ENCODE assay signal across 15 cellular contexts in the genomic region with DNA sequence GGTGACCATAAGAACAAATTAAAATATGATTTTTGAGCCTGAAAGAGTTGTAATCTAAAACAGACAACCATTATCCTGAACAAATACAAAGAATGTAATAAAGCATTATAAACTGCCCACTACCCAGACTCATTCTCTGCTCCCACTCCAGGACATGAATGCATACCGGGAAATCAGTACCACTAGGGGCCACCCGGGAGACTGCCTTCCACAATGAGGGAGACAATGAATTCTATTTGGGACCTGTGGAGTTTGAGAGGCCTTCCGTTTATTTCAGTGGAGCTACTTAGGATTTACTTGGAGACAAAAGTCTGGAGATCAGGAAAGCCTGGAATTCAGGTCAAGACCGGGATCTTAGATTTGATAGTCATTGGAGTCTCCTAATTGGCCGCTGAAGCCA. TPM values are rescaled to one million over a fixed set of nuclear protein-coding genes. Genes with fewer than 3 reads are reported as not detected.
DNase-seq lines count a peak whose midpoint lies in the region; ATAC-seq, FAIRE-seq and TF ChIP-seq lines count a peak whose summit lies in the region.
"Had no signal": no experiment of that assay in that cellular context is flagged by ENCODE, and none has a peak within 500 bp of the region (broad histone marks: within the 10 kb centered on the region; RNA-seq: fewer than 3 reads in every experiment).

No MANE protein-coding gene starts in this region.

- H3K4me3 Mint-ChIP-seq in GM23338: no peak overlapping the region
- no peak overlapping the region for H3K4me3 Mint-ChIP-seq in immature natural killer cell
- H3K4me3 Mint-ChIP-seq: CD14-positive monocyte; dendritic cell treated with granulocyte-macrophage colony-stimulating factor and Interleukin-4, amounts not matched to agents 40 ng/mL and 50 ng/mL, for 4 days had no signal

- H3F3A ChIP-seq in GM23338 (replicated peaks; ENCODE audit: low read depth): no peaks in the 10 kb centered on the region

- H3K4me3 ChIP-seq in A549 (no peak overlapping the region), GM23338 (no peak overlapping the region), brain microvascular endothelial cell (ENCODE audit: low read depth, low read length) (no peak overlapping the region), iPS-20b (ENCODE audit: low read length) (no peak overlapping the region)

- H3K9me3 Mint-ChIP-seq in GM23338 (no peaks in the 10 kb centered on the region), immature natural killer cell (no peaks in the 10 kb centered on the region)
- H3K9me3 Mint-ChIP-seq: dendritic cell treated with granulocyte-macrophage colony-stimulating factor and Interleukin-4, amounts not matched to agents 40 ng/mL and 50 ng/mL, for 4 days had no signal

- FAIRE-seq in A549 (lab: Jason Lieb, UNC): no peak
- FAIRE-seq: RCC 7860 had no signal

- H3K4me1 ChIP-seq in A549: no peaks in the 10 kb centered on the region
- H3K4me1 ChIP-seq in GM23338 (ENCODE audit: insufficient read depth): peaks cover 28% of the 10 kb centered on the region
- H3K4me1 ChIP-seq in iPS-20b (ENCODE audit: insufficient read depth, low read length): peaks cover 25% of the 10 kb centered on the region; the same call in 1 of the 2 replicates

- no peak overlapping the region for H3K4me2 ChIP-seq in A549
- H3K4me2 ChIP-seq in GM23338: peak overlapping the region; percentile 13; the same call in 1 of the 2 replicates

- TF ChIP-seq POLR2A in A549 (IDR thresholded peaks at IDR 0.05; ENCODE audit: low read length): no peak

- H3K27ac ChIP-seq in A549: no peak overlapping the region
- H3K27ac ChIP-seq in GM23338 (ENCODE audit: low read depth): peak overlapping the region; percentile 15; the same call in 1 of the 2 replicates
- no peak overlapping the region for H3K27ac ChIP-seq in brain microvascular endothelial cell
- no peak overlapping the region for H3K27ac ChIP-seq in iPS-20b (ENCODE audit: low read length)

- TF ChIP-seq EP300 in A549 (IDR thresholded peaks at IDR 0.05): no peak

- H3K9me2 ChIP-seq in GM23338 (ENCODE audit: insufficient read depth): no peaks in the 10 kb centered on the region

- peak in 1 of 2 experiments; percentile 18 for DNase-seq in A549 (ENCODE audit: low read depth in 1 of 2, low spot score in 1 of 2)
- peak; percentile 59 for DNase-seq in GM23338 (ENCODE audit: low spot score)
- no peak for DNase-seq in brain microvascular endothelial cell
- DNase-seq in immature natural killer cell: no peak
- no peak for DNase-seq in Ammon's horn (ENCODE audit: low spot score)
- no peak for DNase-seq in central memory CD4-positive, alpha-beta T cell
- DNase-seq: activated naive CD4-positive, alpha-beta T cell treated with anti-CD3 and anti-CD28 coated beads, Interleukin-2, amount 50 U/mL, for 16 hours; stimulated activated CD4-positive, alpha-beta T cell treated with anti-CD3 and anti-CD28 coated beads, Interleukin-4, amount 100 ng/mL, for 24 hours; stimulated activated naive CD8-positive, alpha-beta T cell treated with anti-CD3 and anti-CD28 coated beads, Interleukin-15, Interleukin-2, amounts not matched to agents 100 U/mL and 50 U/mL, for 24 hours; T-helper 9 cell had no signal

- no peaks in the 10 kb centered on the region for H3K36me3 Mint-ChIP-seq in GM23338 (ENCODE audit: low read depth)
- no peaks in the 10 kb centered on the region for H3K36me3 Mint-ChIP-seq in immature natural killer cell
- H3K36me3 Mint-ChIP-seq: CD14-positive monocyte had no signal

- H3K27ac Mint-ChIP-seq in GM23338 (peak overlapping the region; percentile 44), immature natural killer cell (no peak overlapping the region)
- H3K27ac Mint-ChIP-seq: CD14-positive monocyte; dendritic cell treated with granulocyte-macrophage colony-stimulating factor and Interleukin-4, amounts not matched to agents 40 ng/mL and 50 ng/mL, for 4 days had no signal

- H3K9ac ChIP-seq in iPS-20b (ENCODE audit: low read depth, low read length): peak overlapping the region; percentile 37; the same call in 1 of the 2 replicates

- 73% methylated on average over 5 of the region's 5 CpGs for WGBS in A549 (ENCODE audit: missing lambda C conversion rate)

- TF ChIP-seq CTCF in A549 (IDR thresholded peaks at IDR 0.05) (no peak), GM23338 (conservative IDR thresholded peaks at IDR 0.05; ENCODE audit: low read depth in 2 of 2) (peak; percentile 45 to 48), brain microvascular endothelial cell (IDR thresholded peaks at IDR 0.05; ENCODE audit: low read depth, low read length, missing control alignments) (peak; percentile 80)

- in situ Hi-C loops in brain microvascular endothelial cell (cut with HindIII; ENCODE audit: low pct_ligation_motif_present, low sequenced_read_pairs): no loop called here

- no peaks in the 10 kb centered on the region for H3K9me3 ChIP-seq in A549
- H3K9me3 ChIP-seq in iPS-20b (ENCODE audit: insufficient read depth, low read depth, low read length): no peaks in the 10 kb centered on the region

- H3K4me1 Mint-ChIP-seq in GM23338: peaks cover 57% of the 10 kb centered on the region
- H3K4me1 Mint-ChIP-seq in immature natural killer cell: peaks cover 21 to 27% of the 10 kb centered on the region in 2 donors
- H3K4me1 Mint-ChIP-seq: CD14-positive monocyte had no signal

- no peaks in the 10 kb centered on the region for H3K36me3 ChIP-seq in GM23338 (ENCODE audit: insufficient read depth)
- no peaks in the 10 kb centered on the region for H3K36me3 ChIP-seq in brain microvascular endothelial cell (replicated peaks)
- no peaks in the 10 kb centered on the region for H3K36me3 ChIP-seq in iPS-20b (ENCODE audit: insufficient read depth, low read depth, low read length)

- CTCF ChIA-PET in A549 (lab: Yijun Ruan, JAX): interaction anchor here (1.5 kb wide), 1 partner anchor 334 kb away, joined by 3 read pairs; no protein-coding TSS in a partner anchor

- H3K27me3 Mint-ChIP-seq in GM23338 (ENCODE audit: insufficient read depth, low read depth, poor library complexity): peaks cover 3% of the 10 kb centered on the region
- H3K27me3 Mint-ChIP-seq in immature natural killer cell (ENCODE audit: low read depth in 3 of 3): peaks cover 0 to 1% (median 0%) of the 10 kb centered on the region in 3 donors
- H3K27me3 Mint-ChIP-seq: dendritic cell treated with granulocyte-macrophage colony-stimulating factor and Interleukin-4, amounts not matched to agents 40 ng/mL and 50 ng/mL, for 4 days had no signal

- 0 out of 5 replicates have a peak, but pooled peaks of 1 of the 2 experiments have one; percentile 12 for TF ChIP-seq RAD21 in A549 (conservative IDR thresholded peaks at IDR 0.05 in 1 of 2, IDR thresholded peaks at IDR 0.05 in 1 of 2)

- H3K79me2 ChIP-seq in GM23338 (replicated peaks; ENCODE audit: insufficient read depth): no peaks in the 10 kb centered on the region

- POLR2A ChIA-PET in A549 (lab: Yijun Ruan, JAX): no interaction called here

- H3K27me3 ChIP-seq in GM23338 (ENCODE audit: insufficient read depth): no peaks in the 10 kb centered on the region
- no peaks in the 10 kb centered on the region for H3K27me3 ChIP-seq in brain microvascular endothelial cell (replicated peaks)
- H3K27me3 ChIP-seq in iPS-20b (ENCODE audit: insufficient read depth, low read length): no peaks in the 10 kb centered on the region

- ATAC-seq in A549 (peak; percentile 52 to 69; a peak in 4 of 6 replicates), GM23338 (peak; percentile 73), GM18498 (IDR thresholded peaks at IDR 0.05; ENCODE audit: unreplicated experiment) (no peak)
- ATAC-seq: stimulated activated naive CD8-positive, alpha-beta T cell treated with anti-CD3 and anti-CD28 coated beads, Interleukin-15, Interleukin-2, amounts not matched to agents 100 U/mL and 50 U/mL, for 24 hours had no signal

- no peaks in the 10 kb centered on the region for H4K20me1 ChIP-seq in GM23338 (replicated peaks; ENCODE audit: insufficient read depth)

- peak overlapping the region; percentile 40; the same call in 1 of the 2 replicates for H2AFZ ChIP-seq in GM23338

TF ChIP-seq in A549, 52 proteins besides CTCF, POLR2A, EP300 and RAD21:
- no peak for TF ChIP-seq RNF2 (IDR thresholded peaks at IDR 0.05; ENCODE audit: borderline replicate concordance, low read depth)
- no peak for TF ChIP-seq TFCP2L1 (CRISPR knock-in tag; IDR thresholded peaks at IDR 0.05)
- TF ChIP-seq, protein P1, sequence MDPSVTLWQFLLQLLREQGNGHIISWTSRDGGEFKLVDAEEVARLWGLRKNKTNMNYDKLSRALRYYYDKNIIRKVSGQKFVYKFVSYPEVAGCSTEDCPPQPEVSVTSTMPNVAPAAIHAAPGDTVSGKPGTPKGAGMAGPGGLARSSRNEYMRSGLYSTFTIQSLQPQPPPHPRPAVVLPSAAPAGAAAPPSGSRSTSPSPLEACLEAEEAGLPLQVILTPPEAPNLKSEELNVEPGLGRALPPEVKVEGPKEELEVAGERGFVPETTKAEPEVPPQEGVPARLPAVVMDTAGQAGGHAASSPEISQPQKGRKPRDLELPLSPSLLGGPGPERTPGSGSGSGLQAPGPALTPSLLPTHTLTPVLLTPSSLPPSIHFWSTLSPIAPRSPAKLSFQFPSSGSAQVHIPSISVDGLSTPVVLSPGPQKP (IDR thresholded peaks at IDR 0.05; ENCODE audit: low read depth, low read length): no peak

TF ChIP-seq in GM23338, 12 proteins besides CTCF, POLR2A, EP300 and RAD21 (continues in another document):
- TF ChIP-seq ZNF114 (CRISPR knock-in tag; IDR thresholded peaks at IDR 0.05): no peak
- TF ChIP-seq JUNB (IDR thresholded peaks at IDR 0.05; ENCODE audit: unreplicated experiment): no peak
- no peak for TF ChIP-seq ZNF331 (CRISPR knock-in tag; IDR thresholded peaks at IDR 0.05; ENCODE audit: low read depth)
- TF ChIP-seq, protein P2, sequence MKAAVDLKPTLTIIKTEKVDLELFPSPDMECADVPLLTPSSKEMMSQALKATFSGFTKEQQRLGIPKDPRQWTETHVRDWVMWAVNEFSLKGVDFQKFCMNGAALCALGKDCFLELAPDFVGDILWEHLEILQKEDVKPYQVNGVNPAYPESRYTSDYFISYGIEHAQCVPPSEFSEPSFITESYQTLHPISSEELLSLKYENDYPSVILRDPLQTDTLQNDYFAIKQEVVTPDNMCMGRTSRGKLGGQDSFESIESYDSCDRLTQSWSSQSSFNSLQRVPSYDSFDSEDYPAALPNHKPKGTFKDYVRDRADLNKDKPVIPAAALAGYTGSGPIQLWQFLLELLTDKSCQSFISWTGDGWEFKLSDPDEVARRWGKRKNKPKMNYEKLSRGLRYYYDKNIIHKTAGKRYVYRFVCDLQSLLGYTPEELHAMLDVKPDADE (IDR thresholded peaks at IDR 0.05): no peak

RNA-seq across cellular contexts. Expression of a gene that starts 50.0 kb away (rescaled TPM):
- polyA plus RNA-seq in A549 (2011; rRNA removed) (55.6 and 67.3 TPM in 2 replicates), A549 (2017; fragmentation: RNase III; extraction: RNeasy Plus Mini Kit Qiagen cat#74134 plus additional on column Dnase treatment) (31.8 to 37.8 TPM (median 37.6 TPM) in 3 replicates), GM23338 (2016; fragmentation: Nextera tagmentation; extraction: Ambion mirVana) (8.3 and 10.4 TPM in 2 replicates), immature natural killer cell (1 to 10 TPM; 1.4 to 3.8 (median 3.3) TPM)
- 16.7 and 17.6 TPM in 2 replicates for polyA plus RNA-seq in A549 (2012; cell fraction: cytosol; rRNA removed)
- polyA plus RNA-seq in A549 (2012; cell fraction: nucleus; rRNA removed): 15.7 and 20.3 TPM in 2 replicates
- 60.9 and 70.4 TPM in 2 replicates for polyA minus RNA-seq in A549 (2011; rRNA and poly(A)+ RNA removed)
- total RNA-seq in GM23338 (2014; rRNA removed; shearing (Covaris generic)): 35.9 and 40.2 TPM in 2 replicates
